8 cellular contexts compared by ENCODE assay signal in genomic region chr18:50374753-50375391, GRCh38. TPM values are rescaled to one million over a fixed set of nuclear protein-coding genes. Genes with fewer than 3 reads are reported as not detected.
DNase-seq lines count a peak whose midpoint lies in the region; ATAC-seq and TF ChIP-seq lines count a peak whose summit lies in the region.

TSS of gene SKA1 (plus strand) at chr18:50375046. CDS start at chr18:50375831, 785 bp downstream.

- H3K4me1 ChIP-seq in left lung, result peaks cover 0 to 7% of the 10 kb centered on the region in 2 donors

- H3K4me3 ChIP-seq in left lung, result peak within 1 kb of the TSS; percentile 47 to 48

- no peaks in the 10 kb centered on the region for H3K27me3 ChIP-seq in left lung

- no peak for TF ChIP-seq CTCF in C4-2B (conservative IDR thresholded peaks at IDR 0.05)
- TF ChIP-seq CTCF in left lung (IDR thresholded peaks at IDR 0.05), result no peak

- H3K27ac ChIP-seq in C4-2B (peak within 1 kb of the TSS; percentile 84), left lung (peak within 1 kb of the TSS; percentile 58 to 73)

- H3K9me3 ChIP-seq in left lung, result peaks cover 0 to 7% of the 10 kb centered on the region in 2 donors

- ATAC-seq in GM19395 (IDR thresholded peaks at IDR 0.05; ENCODE audit: unreplicated experiment) (peak; percentile 86), HG03565 (IDR thresholded peaks at IDR 0.05; ENCODE audit: unreplicated experiment) (peak; percentile 90), left lung (peak; percentile 100)

- no peaks in the 10 kb centered on the region for H3K36me3 ChIP-seq in left lung

- intact Hi-C loops in left lung (cut with DNase I), result no loop called here

- peak; percentile 91 for DNase-seq in NCI-H774 (lab: John Stamatoyannopoulos, UW)
- DNase-seq in activated CD4-positive, alpha-beta T cell treated with anti-CD3 and anti-CD28 coated beads, Interleukin-2, amount 50 U/mL, for 4 hours, result peak; percentile 84 to 86
- peak; percentile 96 for DNase-seq in dermis blood vessel endothelial cell
- peak; percentile 95 to 98 for DNase-seq in left lung
- DNase-seq in stimulated activated CD4-positive, alpha-beta T cell treated with anti-CD3 and anti-CD28 coated beads, Interleukin-2, amount 100 ng/mL, for 48 hours, result peak; percentile 88 to 89

RNA-seq across cellular contexts. Expression of gene SKA1, which starts in this region (rescaled TPM):
- total RNA-seq in dermis blood vessel endothelial cell, result 4.6 and 18.0 TPM in 2 replicates
- 1 to 10 TPM; 2.4 to 3.4 TPM for total RNA-seq in left lung

Comparison
In these comparisons a context has a peak if more than half of its experiments do, and no peak if none do; other contexts are left out.
1. Peak in every context shown above with its lines: DNase-seq, ATAC-seq, H3K4me3 ChIP-seq and H3K27ac ChIP-seq.